Comparison of ENCODE assay signal across 27 cellular contexts in genomic region chr22:42885446-42885845, GRCh38. TPM values are rescaled to one million over a fixed set of nuclear protein-coding genes. Genes with fewer than 3 reads are reported as not detected.
DNase-seq lines count a peak whose midpoint lies in the region; ATAC-seq and TF ChIP-seq lines count a peak whose summit lies in the region.
"Had no signal": no experiment of that assay in that cellular context is flagged by ENCODE, and none has a peak within 500 bp of the region (broad histone marks: within the 10 kb centered on the region; RNA-seq: fewer than 3 reads in every experiment).

No MANE protein-coding gene starts in this region.

- DNase-seq in DMS 273 (lab: John Stamatoyannopoulos, UW; ENCODE audit: unreplicated experiment) (peak; percentile 21), DMS 273 treated with DMSO at 0.1 percent for 48 hours (lab: John Stamatoyannopoulos, UW) (no peak), RWPE1 (ENCODE audit: low spot score) (no peak), glomerular visceral epithelial cell (ENCODE audit: extremely low spot score) (peak; percentile 12), gastrocnemius medialis (no peak), NOMO-1 (lab: John Stamatoyannopoulos, UW; ENCODE audit: unreplicated experiment in 2 of 2) (no peak)
- DNase-seq: activated CD4-positive, alpha-beta T cell treated with anti-CD3 and anti-CD28 coated beads for 48 hours; activated T-cell treated with anti-CD3 and anti-CD28 coated beads, Interleukin-2, amount 50 U/mL, for 72 hours; DND-41; effector CD4-positive, alpha-beta T cell; left cardiac atrium; MM.1S; NCI-H1417 treated with DMSO at 0.1 percent for 48 hours; NCI-H2107; NCI-H510A treated with DMSO at 0.1 percent for 48 hours; NK-92 treated with Interleukin-12 subunit alpha and Interleukin-12 subunit beta, amount 100 ng/mL, for 24 hours; small intestine; stimulated activated CD4-positive, alpha-beta T cell treated with anti-CD3 and anti-CD28 coated beads, Interleukin-2, amount 100 ng/mL, for 48 hours; T-helper 2 cell had no signal

- no peaks in the 10 kb centered on the region for H3K9me3 ChIP-seq in gastrocnemius medialis
- H3K9me3 ChIP-seq: HAP-1, prostate gland, tibial nerve had no signal

- no peak for TF ChIP-seq CTCF in RWPE1 (conservative IDR thresholded peaks at IDR 0.05; ENCODE audit: low read depth)
- no peak for TF ChIP-seq CTCF in gastrocnemius medialis (IDR thresholded peaks at IDR 0.05 in 4 of 5, conservative IDR thresholded peaks at IDR 0.05 in 1 of 5)

- POLR2A ChIA-PET in RWPE1 (lab: Yijun Ruan, JAX; ENCODE audit: low non-redundant PET), result no interaction called here

- CTCF ChIA-PET in RWPE1 (lab: Yijun Ruan, JAX), result interaction anchor here (0.6 kb wide), 1 partner anchor 66 kb away, joined by 3 read pairs; no protein-coding TSS in a partner anchor

- TF ChIP-seq POLR2A in gastrocnemius medialis (IDR thresholded peaks at IDR 0.05), result no peak

- no peak overlapping the region for H3K4me3 ChIP-seq in gastrocnemius medialis
- H3K4me3 ChIP-seq: HAP-1, prostate gland, tibial nerve had no signal

- peaks cover 23 to 30% of the 10 kb centered on the region in 2 donors for H3K4me1 ChIP-seq in gastrocnemius medialis
- H3K4me1 ChIP-seq: HAP-1, prostate gland had no signal

- H3K36me3 ChIP-seq in gastrocnemius medialis, result peaks cover 0 to 44% of the 10 kb centered on the region in 2 donors

- in situ Hi-C loops in gastrocnemius medialis (cut with MboI; ENCODE audit: low sequenced_read_pairs in 4 of 4), result no loop called here

- H3K27ac ChIP-seq in RWPE1 (peak overlapping the region; percentile 41), gastrocnemius medialis (peak overlapping the region; percentile 19 to 92 (median 60))
- H3K27ac ChIP-seq: 22Rv1, prostate gland, tibial nerve had no signal

- ATAC-seq in gastrocnemius medialis (no peak), HG02870 (IDR thresholded peaks at IDR 0.05; ENCODE audit: unreplicated experiment) (no peak), HG03565 (IDR thresholded peaks at IDR 0.05; ENCODE audit: unreplicated experiment) (no peak)
- ATAC-seq: activated naive CD4-positive, alpha-beta T cell treated with anti-CD3 and anti-CD28 coated beads, Interleukin-2, amount 50 U/mL, for 72 hours; activated T-cell treated with anti-CD3 and anti-CD28 coated beads, Interleukin-2, amount 50 U/mL, for 72 hours; Panc1 had no signal

- intact Hi-C loops in gastrocnemius medialis (cut with DNase I; ENCODE audit: low total_unique reads), result no loop called here

- no peaks in the 10 kb centered on the region for H3K27me3 ChIP-seq in gastrocnemius medialis
- H3K27me3 ChIP-seq: tibial nerve had no signal

RNA-seq across cellular contexts. Expression of gene ARFGAP3, which starts 28.4 kb away (rescaled TPM):
- 10 to 100 TPM; 28.2 to 43.8 (median 36.0) TPM for total RNA-seq in gastrocnemius medialis

Comparison
In these comparisons a context has a peak if more than half of its experiments do, and no peak if none do; other contexts are left out.
1. DNase-seq: peak in DMS 273 (single experiment) and glomerular visceral epithelial cell (single experiment); none in DMS 273 treated with DMSO at 0.1 percent for 48 hours (single experiment), RWPE1 (single experiment), gastrocnemius medialis (0 of 2) and NOMO-1 (0 of 2).